ENCODE assay signal across 8 cellular contexts in genomic region chr3:162329514-162329913, GRCh38.
"Had no signal": no experiment of that assay in that cellular context is flagged by ENCODE, and none has a peak within 500 bp of the region (broad histone marks: within the 10 kb centered on the region; RNA-seq: fewer than 3 reads in every experiment).

No MANE protein-coding gene starts in this region.

- DNase-seq: GOT3, H9, HCEC 1CT, Karpas-422, KBM-7 had no signal

- FAIRE-seq: H54 had no signal

- H3K4me2 ChIP-seq: KMS-11 had no signal

- H3K27ac ChIP-seq: HL-60, KMS-11 had no signal

- H3K9ac ChIP-seq: KMS-11 had no signal
